Comparison of ENCODE assay signal across 29 cellular contexts in the genomic region with DNA sequence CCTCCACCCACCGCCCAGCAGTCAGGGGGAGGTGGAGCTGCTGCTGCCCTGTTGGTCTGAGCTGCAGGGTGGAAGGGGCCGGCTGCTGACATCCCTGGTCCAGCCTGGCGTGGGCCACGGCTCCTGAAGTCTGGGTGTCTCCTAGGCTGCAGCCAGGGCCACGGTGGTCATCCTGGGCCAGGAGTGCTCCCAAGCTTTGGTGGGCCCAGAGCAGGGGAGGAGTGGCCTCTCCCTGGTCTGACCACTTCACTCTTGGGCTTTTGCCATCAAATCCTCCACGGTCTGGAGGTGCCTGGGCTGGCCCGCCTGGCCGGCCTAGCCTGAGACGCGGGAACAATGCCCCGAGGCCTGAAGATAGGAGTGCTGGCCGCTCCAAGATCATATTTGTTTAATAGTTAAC. TPM values are rescaled to one million over a fixed set of nuclear protein-coding genes. Genes with fewer than 3 reads are reported as not detected.
A peak's percentile ranks its signal among the peaks of the same experiment; 100 is the strongest.
DNase-seq lines count a peak whose midpoint lies in the region; ATAC-seq and TF ChIP-seq lines count a peak whose summit lies in the region.
"Had no signal": no experiment of that assay in that cellular context is flagged by ENCODE, and none has a peak within 500 bp of the region (broad histone marks: within the 10 kb centered on the region; RNA-seq: fewer than 3 reads in every experiment).

No MANE protein-coding gene starts in this region.

- no peak for ATAC-seq in lung (ENCODE audit: insufficient read depth, low FRiP score)
- no peak for ATAC-seq in GM21786 (IDR thresholded peaks at IDR 0.05; ENCODE audit: unreplicated experiment)
- ATAC-seq: activated CD8-positive, alpha-beta memory T cell treated with anti-CD3 and anti-CD28 coated beads, Interleukin-2, amount 10 ng/mL, durations not matched to agents 7 days and 5 days had no signal

- DNase-seq in ascending aorta (ENCODE audit: low spot score in 2 of 2) = no peak
- no peak for DNase-seq in caudate nucleus (lab: John Stamatoyannopoulos, UW)
- peak; percentile 75 for DNase-seq in lung (ENCODE audit: low spot score)
- DNase-seq in tibial nerve (ENCODE audit: low spot score in 2 of 2) = no peak
- no peak for DNase-seq in SW 1271 (lab: John Stamatoyannopoulos, UW)
- DNase-seq in ureter (ENCODE audit: low spot score) = no peak
- DNase-seq: activated CD8-positive, alpha-beta memory T cell treated with anti-CD3 and anti-CD28 coated beads, Interleukin-2, amount 10 ng/mL, durations not matched to agents 7 days and 5 days; activated T-cell treated with anti-CD3 and anti-CD28 coated beads, Interleukin-2, amount 50 U/mL, for 48 hours; C1 segment of cervical spinal cord; Caco-2; colonic mucosa; effector memory CD4-positive, alpha-beta T cell; GDM1; Karpas-422; mammary epithelial cell; NCI-H1417; NCI-H2029; NCI-H510A treated with DMSO at 0.1 percent for 48 hours; nephron progenitor cell; OCI-M1; ovary; SK-N-SH; stimulated activated CD4-positive, alpha-beta T cell treated with anti-CD3 and anti-CD28 coated beads, Interleukin-1b, Interleukin-23, amount 100 ng/mL, for 48 hours had no signal

- TF ChIP-seq CTCF in ascending aorta (IDR thresholded peaks at IDR 0.05) (no peak), lung (IDR thresholded peaks at IDR 0.05; ENCODE audit: control extremely low read depth, extremely low read depth) (no peak), tibial nerve (IDR thresholded peaks at IDR 0.05) (no peak)

- H3K27me3 ChIP-seq in ascending aorta (no peaks in the 10 kb centered on the region), lung (ENCODE audit: control insufficient read depth, insufficient read depth) (no peaks in the 10 kb centered on the region), tibial nerve (peaks cover 0 to 53% of the 10 kb centered on the region in 2 donors)
- H3K27me3 ChIP-seq: ovary had no signal

- H3K27ac ChIP-seq in ascending aorta = peak overlapping the region; percentile 99 to 100
- peak overlapping the region; percentile 6 for H3K27ac ChIP-seq in caudate nucleus (ENCODE audit: low read depth, low read length)
- H3K27ac ChIP-seq in lung (ENCODE audit: low read depth in 1 of 2, low read length in 1 of 2) = peak overlapping the region; percentile 46 to 71
- peak overlapping the region; percentile 61 to 97 (median 97) for H3K27ac ChIP-seq in tibial nerve
- H3K27ac ChIP-seq: colonic mucosa, epithelial cell of prostate, ovary had no signal

- H3K36me3 ChIP-seq in ascending aorta (peaks cover 0 to 7% of the 10 kb centered on the region in 2 donors), lung (ENCODE audit: control insufficient read depth in 2 of 2, insufficient read depth in 2 of 2, low read length in 2 of 2) (no peaks in the 10 kb centered on the region), tibial nerve (no peaks in the 10 kb centered on the region)
- H3K36me3 ChIP-seq: colonic mucosa, HAP-1, ovary had no signal

- 65 to 80% methylated on average over 12 of the region's 12 CpGs for WGBS in lung, 2 donors
- 48 to 61% methylated on average over 11 of the region's 12 CpGs for WGBS in tibial nerve, 2 donors

- no peak for TF ChIP-seq EP300 in tibial nerve (IDR thresholded peaks at IDR 0.05)

- peak overlapping the region; percentile 95 to 97 for H3K4me3 ChIP-seq in ascending aorta
- H3K4me3 ChIP-seq in lung = no peak overlapping the region
- H3K4me3 ChIP-seq in tibial nerve = peak overlapping the region in 1 of 4 donors; percentile 87
- H3K4me3 ChIP-seq: colonic mucosa, HAP-1, ovary had no signal

- no peaks in the 10 kb centered on the region for H3K9me3 ChIP-seq in ascending aorta
- H3K9me3 ChIP-seq in lung (ENCODE audit: control insufficient read depth in 2 of 2, insufficient read depth in 1 of 2, low read length in 1 of 2) = peaks cover 0 to 2% of the 10 kb centered on the region in 2 donors
- no peaks in the 10 kb centered on the region for H3K9me3 ChIP-seq in tibial nerve
- H3K9me3 ChIP-seq: Caco-2, colonic mucosa, HAP-1, ovary, SK-N-SH had no signal

- no peak for TF ChIP-seq POLR2A in tibial nerve (IDR thresholded peaks at IDR 0.05)

- intact Hi-C loops in ascending aorta (cut with DNase I) = loop anchor here (1.0 to 2.0 kb wide), 3 partner anchors 50 to 202 kb away; no protein-coding TSS in a partner anchor

- peaks cover 26 to 70% of the 10 kb centered on the region in 2 donors for H3K4me1 ChIP-seq in ascending aorta
- H3K4me1 ChIP-seq in lung (ENCODE audit: control insufficient read depth in 2 of 2, insufficient read depth in 2 of 2, low read length in 2 of 2) = peaks cover 0 to 7% of the 10 kb centered on the region in 2 donors
- peaks cover 0 to 86% (median 15%) of the 10 kb centered on the region in 4 donors for H3K4me1 ChIP-seq in tibial nerve
- H3K4me1 ChIP-seq: Caco-2, colonic mucosa had no signal

RNA-seq across cellular contexts. Expression of a gene that starts 5.8 kb away (rescaled TPM):
- 84.2 TPM for total RNA-seq in ascending aorta
- total RNA-seq in lung = 10 to 100 TPM; 21.3 to 36.5 TPM
- 1 to 10 TPM; 2.4 to 5.0 TPM for polyA plus RNA-seq in lung
- total RNA-seq in tibial nerve = 10 to 100 TPM in 3 of 4 donors, 1 to 10 TPM in 1; 5.9 to 41.7 (median 11.2) TPM
- 15.9 TPM for total RNA-seq in ureter
- total RNA-seq: activated CD8-positive, alpha-beta memory T cell treated with anti-CD3 and anti-CD28 coated beads, Interleukin-2, amount 10 ng/mL, durations not matched to agents 7 days and 5 days; mammary epithelial cell had no signal
- polyA plus RNA-seq: SK-N-SH had no signal

RNA-seq across cellular contexts. Expression of a gene that starts 53.5 kb away (rescaled TPM):
- total RNA-seq in ascending aorta (not detected), lung (not detected), tibial nerve (not detected), ureter (not detected)
- not detected for polyA plus RNA-seq in lung
- total RNA-seq: activated CD8-positive, alpha-beta memory T cell treated with anti-CD3 and anti-CD28 coated beads, Interleukin-2, amount 10 ng/mL, durations not matched to agents 7 days and 5 days; Caco-2; colonic mucosa; glomerular endothelial cell; mammary epithelial cell; ovary; renal cortical epithelial cell had no signal
- polyA plus RNA-seq: mammary epithelial cell, ovary, SK-N-SH, thymus had no signal

Comparison
In these comparisons a context has a peak if more than half of its experiments do, and no peak if none do; other contexts are left out.
1. H3K27ac ChIP-seq: peak in every context shown above with its lines; median percentile 100 in ascending aorta; 97 in tibial nerve; 58 in lung; 6 in caudate nucleus.